ENCODE assay signal across 10 cellular contexts in genomic region chr15:33722005-33722672, GRCh38.
DNase-seq lines count a peak whose midpoint lies in the region; ATAC-seq lines count a peak whose summit lies in the region.
"Had no signal": no experiment of that assay in that cellular context is flagged by ENCODE, and none has a peak within 500 bp of the region (broad histone marks: within the 10 kb centered on the region; RNA-seq: fewer than 3 reads in every experiment).

No MANE protein-coding gene starts in this region.

- H3K27ac Mint-ChIP-seq in activated T-helper 1 cell treated with anti-CD3 and anti-CD28 coated beads, Interleukin-12 subunit alpha, Interleukin-12 subunit beta, Interleukin-2, Interleukin-4 antibody, amounts not matched to agents 30 ng/mL and 10 ng/mL and 1 ng/mL, durations not matched to agents 14 hours and 24 hours and 36 hours, result no peak overlapping the region

- peak; percentile 81 for ATAC-seq in HG03108 (IDR thresholded peaks at IDR 0.05; ENCODE audit: unreplicated experiment)

- H3K36me3 Mint-ChIP-seq in activated T-helper 1 cell treated with anti-CD3 and anti-CD28 coated beads, Interleukin-12 subunit alpha, Interleukin-12 subunit beta, Interleukin-2, Interleukin-4 antibody, amounts not matched to agents 30 ng/mL and 10 ng/mL and 1 ng/mL, durations not matched to agents 14 hours and 24 hours and 36 hours (ENCODE audit: low read depth), result no peaks in the 10 kb centered on the region

- peaks cover 4% of the 10 kb centered on the region for H3K9me3 Mint-ChIP-seq in activated T-helper 1 cell treated with anti-CD3 and anti-CD28 coated beads, Interleukin-12 subunit alpha, Interleukin-12 subunit beta, Interleukin-2, Interleukin-4 antibody, amounts not matched to agents 30 ng/mL and 10 ng/mL and 1 ng/mL, durations not matched to agents 14 hours and 24 hours and 36 hours

- intact Hi-C loops in activated T-helper 1 cell treated with anti-CD3 and anti-CD28 coated beads, Interleukin-12 subunit alpha, Interleukin-12 subunit beta, Interleukin-2, Interleukin-4 antibody, amounts not matched to agents 30 ng/mL and 10 ng/mL and 1 ng/mL, durations not matched to agents 14 hours and 24 hours and 36 hours (cut with micrococcal nuclease), result no loop called here

- H3K4me1 Mint-ChIP-seq in activated T-helper 1 cell treated with anti-CD3 and anti-CD28 coated beads, Interleukin-12 subunit alpha, Interleukin-12 subunit beta, Interleukin-2, Interleukin-4 antibody, amounts not matched to agents 30 ng/mL and 10 ng/mL and 1 ng/mL, durations not matched to agents 14 hours and 24 hours and 36 hours (ENCODE audit: low read depth), result no peaks in the 10 kb centered on the region

- no peak overlapping the region for H3K4me3 Mint-ChIP-seq in activated T-helper 1 cell treated with anti-CD3 and anti-CD28 coated beads, Interleukin-12 subunit alpha, Interleukin-12 subunit beta, Interleukin-2, Interleukin-4 antibody, amounts not matched to agents 30 ng/mL and 10 ng/mL and 1 ng/mL, durations not matched to agents 14 hours and 24 hours and 36 hours

- DNase-seq in GM19238 (ENCODE audit: insufficient read length, low spot score), result peak; percentile 13
- DNase-seq in SKM-1 treated with dmso at 0.1 percent for 144 hours (lab: John Stamatoyannopoulos, UW; ENCODE audit: unreplicated experiment), result peak; percentile 54
- DNase-seq in renal cortical epithelial cell (ENCODE audit: low read depth), result peak; percentile 98
- DNase-seq in NCI-H510A (lab: John Stamatoyannopoulos, UW), result no peak
- no peak for DNase-seq in NCI-H226
- no peak for DNase-seq in activated T-helper 1 cell treated with anti-CD3 and anti-CD28 coated beads, Interleukin-12 subunit alpha, Interleukin-12 subunit beta, Interleukin-2, Interleukin-4 antibody, amounts not matched to agents 30 ng/mL and 10 ng/mL and 1 ng/mL, durations not matched to agents 14 hours and 24 hours and 36 hours (ENCODE audit: low spot score)
- DNase-seq in activated effector memory CD4-positive, alpha-beta T cell treated with anti-CD3 and anti-CD28 coated beads, Interleukin-2, amount 50 U/mL, for 16 hours, result no peak
- DNase-seq: SHP77; stimulated activated naive CD4-positive, alpha-beta T cell treated with Interleukin-2 at 50 U/mL for 16 hours had no signal

- H3K27me3 Mint-ChIP-seq in activated T-helper 1 cell treated with anti-CD3 and anti-CD28 coated beads, Interleukin-12 subunit alpha, Interleukin-12 subunit beta, Interleukin-2, Interleukin-4 antibody, amounts not matched to agents 30 ng/mL and 10 ng/mL and 1 ng/mL, durations not matched to agents 14 hours and 24 hours and 36 hours (ENCODE audit: insufficient read depth), result peaks cover 3% of the 10 kb centered on the region

Comparison
In these comparisons a context has a peak if more than half of its experiments do, and no peak if none do; other contexts are left out.
1. DNase-seq: peak in GM19238 (single experiment), SKM-1 treated with dmso at 0.1 percent for 144 hours (single experiment) and renal cortical epithelial cell (single experiment); none in NCI-H510A (single experiment), NCI-H226 (single experiment), activated T-helper 1 cell treated with anti-CD3 and anti-CD28 coated beads, Interleukin-12 subunit alpha, Interleukin-12 subunit beta, Interleukin-2, Interleukin-4 antibody, amounts not matched to agents 30 ng/mL and 10 ng/mL and 1 ng/mL, durations not matched to agents 14 hours and 24 hours and 36 hours (single experiment) and activated effector memory CD4-positive, alpha-beta T cell treated with anti-CD3 and anti-CD28 coated beads, Interleukin-2, amount 50 U/mL, for 16 hours (single experiment).